Comparison of ENCODE assay signal across 21 cellular contexts in the genomic region with DNA sequence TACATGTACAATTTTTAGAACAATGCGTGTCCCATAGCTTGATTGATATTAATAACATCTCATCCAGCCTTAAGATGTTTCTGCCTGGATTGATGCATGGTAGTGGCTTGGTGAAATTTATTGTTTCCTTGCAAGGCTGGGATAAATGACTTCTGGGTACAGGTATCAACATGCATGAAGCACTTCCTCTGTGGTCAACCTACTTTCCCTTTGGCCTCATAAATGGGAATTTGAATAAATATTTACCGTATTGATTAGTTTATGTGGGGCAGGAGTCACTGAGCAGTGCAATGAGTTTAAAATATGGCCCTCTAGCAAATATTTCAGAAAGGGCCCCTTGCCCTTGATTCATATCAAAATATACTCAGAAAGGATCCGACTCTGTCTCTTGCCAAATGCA.
"Had no signal": no experiment of that assay in that cellular context is flagged by ENCODE, and none has a peak within 500 bp of the region (broad histone marks: within the 10 kb centered on the region; RNA-seq: fewer than 3 reads in every experiment).

No MANE protein-coding gene starts in this region.

- H3K4me3 ChIP-seq: colonic mucosa, esophagus squamous epithelium, gastroesophageal sphincter, mucosa of descending colon, thoracic aorta, upper lobe of left lung had no signal

- H3K27ac ChIP-seq: brain microvascular endothelial cell, colonic mucosa, esophagus squamous epithelium, gastroesophageal sphincter, thoracic aorta, upper lobe of left lung had no signal

- ATAC-seq: T-cell had no signal

- H3K9me3 ChIP-seq: colonic mucosa, esophagus squamous epithelium, gastroesophageal sphincter, mucosa of descending colon, thoracic aorta, upper lobe of left lung had no signal

- H3K27me3 ChIP-seq: brain microvascular endothelial cell, colonic mucosa, esophagus squamous epithelium, gastroesophageal sphincter, upper lobe of left lung had no signal

- FAIRE-seq: small intestine, TTC549 had no signal

- H3K36me3 Mint-ChIP-seq: activated naive CD4-positive, alpha-beta T cell treated with anti-CD3 and anti-CD28 coated beads, Interleukin-2, amount 50 U/mL, for 24 hours; T-cell had no signal

- H3K36me3 ChIP-seq: brain microvascular endothelial cell, colonic mucosa, esophagus squamous epithelium, gastroesophageal sphincter, thoracic aorta, upper lobe of left lung had no signal

- H3K4me1 Mint-ChIP-seq: activated naive CD4-positive, alpha-beta T cell treated with anti-CD3 and anti-CD28 coated beads, Interleukin-2, amount 50 U/mL, for 24 hours; T-cell had no signal

- DNase-seq: activated CD4-positive, alpha-beta T cell treated with anti-CD3 and anti-CD28 coated beads for 1 hour; activated gamma-delta T cell treated with Interleukin-2 at 50 U/mL for 16 hours; activated T-cell treated with anti-CD3 and anti-CD28 coated beads, Interleukin-2, amount 50 U/mL, for 1 hour; aorta; brain microvascular endothelial cell; esophagus squamous epithelium; mesenchymal stem cell; mucosa of descending colon; occipital lobe; small intestine; stimulated activated CD4-positive, alpha-beta T cell treated with anti-CD3 and anti-CD28 coated beads, Interleukin-15, amount 100 ng/mL, for 24 hours; stimulated activated CD8-positive, alpha-beta memory T cell treated with anti-CD3 and anti-CD28 coated beads, Interleukin-4, amount 100 ng/mL, for 48 hours; stimulated activated naive CD4-positive, alpha-beta T cell; T-cell; upper lobe of left lung had no signal

- H3K4me3 Mint-ChIP-seq: activated naive CD4-positive, alpha-beta T cell treated with anti-CD3 and anti-CD28 coated beads, Interleukin-2, amount 50 U/mL, for 24 hours; T-cell; T-helper 2 cell treated with Interferon-gamma antibody and Interleukin-4, amounts not matched to agents 5 μg/mL and 100 μg/mL, for 36 hours had no signal

- H3K4me1 ChIP-seq: colonic mucosa, upper lobe of left lung had no signal

- H3K27ac Mint-ChIP-seq: activated naive CD4-positive, alpha-beta T cell treated with anti-CD3 and anti-CD28 coated beads, Interleukin-2, amount 50 U/mL, for 24 hours; T-cell; T-helper 2 cell treated with Interferon-gamma antibody and Interleukin-4, amounts not matched to agents 5 μg/mL and 100 μg/mL, for 36 hours had no signal

- H3K9me3 Mint-ChIP-seq: activated naive CD4-positive, alpha-beta T cell treated with anti-CD3 and anti-CD28 coated beads, Interleukin-2, amount 50 U/mL, for 24 hours; T-cell had no signal
